Comparison of ENCODE assay signal across 18 cellular contexts in the genomic region with DNA sequence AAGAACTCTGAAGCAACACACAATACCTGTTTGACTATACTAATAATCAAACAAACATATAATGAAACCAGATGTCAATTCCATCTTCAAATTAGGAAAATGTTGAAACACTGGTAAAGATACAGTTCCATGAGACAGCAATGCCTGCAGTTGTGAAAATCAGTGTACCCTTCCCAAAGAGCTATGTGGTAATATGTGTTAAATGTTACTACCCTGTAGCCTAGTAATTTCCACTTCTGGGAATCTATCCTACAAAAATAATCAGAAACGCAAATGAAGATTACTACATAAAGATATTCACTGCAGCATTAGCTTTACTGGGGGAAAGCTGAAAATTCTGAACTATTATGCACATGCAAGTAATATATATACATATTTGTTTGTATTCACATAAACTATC. TPM values are rescaled to one million over a fixed set of nuclear protein-coding genes. Genes with fewer than 3 reads are reported as not detected.
DNase-seq lines count a peak whose midpoint lies in the region; ATAC-seq and TF ChIP-seq lines count a peak whose summit lies in the region.
"Had no signal": no experiment of that assay in that cellular context is flagged by ENCODE, and none has a peak within 500 bp of the region (broad histone marks: within the 10 kb centered on the region; RNA-seq: fewer than 3 reads in every experiment).

No MANE protein-coding gene starts in this region.

- H3K27ac Mint-ChIP-seq in MCF 10A (ENCODE audit: low read depth, unreplicated experiment) (no peak overlapping the region), chondrocyte (ENCODE audit: unreplicated experiment) (peak overlapping the region; percentile 32), osteocyte (ENCODE audit: unreplicated experiment) (no peak overlapping the region)
- H3K27ac Mint-ChIP-seq: B cell; CD8-positive, alpha-beta memory T cell had no signal

- no peak for TF ChIP-seq POLR2A in breast epithelium (IDR thresholded peaks at IDR 0.05)

- H3K27me3 Mint-ChIP-seq in MCF 10A (ENCODE audit: insufficient read depth, unreplicated experiment) (no peaks in the 10 kb centered on the region), chondrocyte (ENCODE audit: low read depth) (no peaks in the 10 kb centered on the region), osteocyte (ENCODE audit: unreplicated experiment) (no peaks in the 10 kb centered on the region)

- H3K9me3 ChIP-seq in breast epithelium: no peaks in the 10 kb centered on the region
- no peaks in the 10 kb centered on the region for H3K9me3 ChIP-seq in subcutaneous abdominal adipose tissue (ENCODE audit: control insufficient read depth in 5 of 5, low read length in 5 of 5)
- H3K9me3 ChIP-seq: BLaER1 treated with 17β-estradiol and CSF1 and Interleukin-3, amounts not matched to agents 10 nM and 100 nM; HAP-1 had no signal

- POLR2A ChIA-PET in MCF 10A (lab: Yijun Ruan, JAX): interaction anchor here (2.0 kb wide), 1 partner anchor 11 kb away, joined by 7 read pairs; no protein-coding TSS in a partner anchor

- no peak for ATAC-seq in HG03342 (IDR thresholded peaks at IDR 0.05; ENCODE audit: unreplicated experiment)

- H3K27ac ChIP-seq in breast epithelium: no peak overlapping the region
- H3K27ac ChIP-seq in subcutaneous abdominal adipose tissue (ENCODE audit: low read depth, low read length): peak overlapping the region; percentile 66
- H3K27ac ChIP-seq: BLaER1 treated with 17β-estradiol and CSF1 and Interleukin-3, amounts not matched to agents 10 nM and 100 nM; HL-60 had no signal

- TF ChIP-seq CTCF in MCF 10A (IDR thresholded peaks at IDR 0.05; ENCODE audit: unreplicated experiment) (no peak), breast epithelium (IDR thresholded peaks at IDR 0.05) (no peak), chondrocyte (IDR thresholded peaks at IDR 0.05) (no peak), osteocyte (IDR thresholded peaks at IDR 0.05) (no peak)

- H3K9me3 Mint-ChIP-seq in MCF 10A (ENCODE audit: unreplicated experiment) (no peaks in the 10 kb centered on the region), chondrocyte (ENCODE audit: low read depth) (no peaks in the 10 kb centered on the region), osteocyte (ENCODE audit: unreplicated experiment) (no peaks in the 10 kb centered on the region)
- H3K9me3 Mint-ChIP-seq: CD8-positive, alpha-beta memory T cell had no signal

- H3K27me3 ChIP-seq in breast epithelium (no peaks in the 10 kb centered on the region), subcutaneous abdominal adipose tissue (ENCODE audit: control insufficient read depth in 5 of 5, insufficient read depth in 4 of 5, low read length in 5 of 5) (no peaks in the 10 kb centered on the region)
- H3K27me3 ChIP-seq: BLaER1 treated with 17β-estradiol and CSF1 and Interleukin-3, amounts not matched to agents 10 nM and 100 nM had no signal

- H3K9ac ChIP-seq in subcutaneous abdominal adipose tissue (ENCODE audit: low read length in 5 of 5): no peak overlapping the region
- H3K9ac ChIP-seq: BLaER1 treated with 17β-estradiol and CSF1 and Interleukin-3, amounts not matched to agents 10 nM and 100 nM had no signal

- H3K36me3 Mint-ChIP-seq in MCF 10A (ENCODE audit: insufficient read depth, unreplicated experiment) (no peaks in the 10 kb centered on the region), chondrocyte (ENCODE audit: low read depth) (peaks cover 2% of the 10 kb centered on the region), osteocyte (ENCODE audit: unreplicated experiment) (peaks cover 14% of the 10 kb centered on the region)
- H3K36me3 Mint-ChIP-seq: CD8-positive, alpha-beta memory T cell had no signal

- H3K36me3 ChIP-seq in breast epithelium (no peaks in the 10 kb centered on the region), subcutaneous abdominal adipose tissue (ENCODE audit: control insufficient read depth in 5 of 5, insufficient read depth in 5 of 5, low read length in 5 of 5) (no peaks in the 10 kb centered on the region)
- H3K36me3 ChIP-seq: BLaER1 treated with 17β-estradiol and CSF1 and Interleukin-3, amounts not matched to agents 10 nM and 100 nM; HAP-1 had no signal

- H3K4me1 ChIP-seq in breast epithelium (no peaks in the 10 kb centered on the region), subcutaneous abdominal adipose tissue (ENCODE audit: control insufficient read depth in 5 of 5, insufficient read depth in 5 of 5, low read length in 5 of 5) (peaks cover 2 to 27% (median 6%) of the 10 kb centered on the region in 5 donors)
- H3K4me1 ChIP-seq: BLaER1 treated with 17β-estradiol and CSF1 and Interleukin-3, amounts not matched to agents 10 nM and 100 nM; HAP-1 had no signal

- peak; percentile 59 for DNase-seq in MCF 10A (ENCODE audit: unreplicated experiment)
- DNase-seq in breast epithelium (ENCODE audit: low spot score in 2 of 2): no peak
- DNase-seq in chondrocyte (ENCODE audit: low spot score): no peak
- peak; percentile 80 for DNase-seq in fibroblast of peridontal ligament (ENCODE audit: extremely low read depth)
- DNase-seq in GOT3 (lab: John Stamatoyannopoulos, UW): no peak
- DNase-seq in osteocyte (ENCODE audit: extremely low spot score, unreplicated experiment): no peak
- DNase-seq: 8988T; CD8-positive, alpha-beta memory T cell; COR-L47; DMS 273 treated with DMSO at 0.1 percent for 48 hours; DMS53; DND-41 had no signal

- H3K4me3 ChIP-seq in breast epithelium (no peak overlapping the region), subcutaneous abdominal adipose tissue (ENCODE audit: low read depth in 1 of 5, low read length in 5 of 5) (no peak overlapping the region)
- H3K4me3 ChIP-seq: BLaER1 treated with 17β-estradiol and CSF1 and Interleukin-3, amounts not matched to agents 10 nM and 100 nM; HAP-1 had no signal

- intact Hi-C loops in MCF 10A (cut with micrococcal nuclease): no loop called here
- intact Hi-C loops in breast epithelium (cut with DNase I; ENCODE audit: low total_unique reads): no loop called here

- no peaks in the 10 kb centered on the region for H3K4me1 Mint-ChIP-seq in MCF 10A (ENCODE audit: insufficient read depth, unreplicated experiment)
- peaks cover 43% of the 10 kb centered on the region for H3K4me1 Mint-ChIP-seq in chondrocyte (ENCODE audit: low read depth)
- H3K4me1 Mint-ChIP-seq in osteocyte (ENCODE audit: unreplicated experiment): peaks cover 32% of the 10 kb centered on the region
- H3K4me1 Mint-ChIP-seq: B cell; CD8-positive, alpha-beta memory T cell had no signal

- H3K4me3 Mint-ChIP-seq in MCF 10A (ENCODE audit: unreplicated experiment): no peak overlapping the region
- no peak overlapping the region for H3K4me3 Mint-ChIP-seq in chondrocyte (ENCODE audit: unreplicated experiment)
- no peak overlapping the region for H3K4me3 Mint-ChIP-seq in osteocyte (ENCODE audit: unreplicated experiment)
- H3K4me3 Mint-ChIP-seq: B cell; CD8-positive, alpha-beta memory T cell had no signal

- BruUV-seq in MCF 10A (replicated peaks; lab: Mats Ljungman, UMichigan): no TSS peak

- CTCF ChIA-PET in MCF 10A (lab: Yijun Ruan, JAX): interaction anchor here (0.6 to 2.2 kb wide), 4 partner anchors 13 to 535 kb away, joined by 3 to 13 read pairs (median 3); no protein-coding TSS in a partner anchor

RNA-seq across cellular contexts. Expression of gene GLIS1, which starts 16.9 kb away (rescaled TPM):
- total RNA-seq in MCF 10A (2022) (0.93 and 1.4 TPM in 2 replicates), breast epithelium (1 to 10 TPM in 1 of 3 donors, under 1 TPM in 2; 0.16 to 2.0 (median 0.59) TPM), chondrocyte (17.3 to 36.2 TPM (median 17.4 TPM) in 3 replicates), osteocyte (38.0 and 38.3 TPM in 2 replicates)
- total RNA-seq: B cell; CD8-positive, alpha-beta memory T cell had no signal

Comparison
In these comparisons a context has a peak if more than half of its experiments do, and no peak if none do; other contexts are left out.
1. DNase-seq: peak in MCF 10A (single experiment) and fibroblast of peridontal ligament (single experiment); none in breast epithelium (0 of 2), chondrocyte (single experiment), GOT3 (single experiment) and osteocyte (single experiment).